ENCODE assay signal across 25 cellular contexts in the genomic region with DNA sequence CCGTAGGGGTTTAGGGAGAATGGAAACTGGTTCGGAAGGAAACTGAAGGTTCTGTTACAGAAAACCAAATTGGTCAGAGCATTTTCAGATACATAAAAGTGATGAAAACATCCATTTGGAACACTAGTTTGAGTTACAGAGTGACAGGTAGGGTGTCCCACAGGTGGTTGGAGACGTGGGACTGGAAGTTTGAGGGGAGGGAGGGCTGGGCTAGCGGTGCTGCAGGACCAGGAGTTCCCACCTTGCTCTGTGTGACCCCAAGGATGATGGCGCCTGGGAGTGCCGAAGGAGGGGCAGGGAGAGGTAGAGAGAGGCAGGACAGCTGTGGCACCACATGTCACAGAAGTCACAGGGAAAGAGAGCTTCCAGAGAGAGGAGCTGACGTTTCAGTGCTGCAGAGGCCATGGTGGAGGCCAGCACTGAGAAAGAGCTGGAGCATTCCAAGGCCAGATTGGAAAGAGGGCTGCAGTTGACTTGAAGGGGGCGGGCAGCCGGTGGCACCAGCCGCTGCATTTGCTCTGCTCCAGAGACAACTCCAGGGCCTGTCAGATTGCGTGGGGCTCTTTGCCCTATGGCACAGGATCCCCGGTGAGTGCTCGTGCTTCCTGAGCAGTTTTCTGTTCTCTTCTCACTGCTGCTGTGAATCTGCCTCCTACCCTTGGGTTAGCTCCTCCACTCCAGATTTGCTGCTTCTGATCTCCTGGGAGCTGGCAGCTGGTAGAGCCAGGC. TPM values are rescaled to one million over a fixed set of nuclear protein-coding genes. Genes with fewer than 3 reads are reported as not detected.
DNase-seq lines count a peak whose midpoint lies in the region; ATAC-seq and TF ChIP-seq lines count a peak whose summit lies in the region.
"Had no signal": no experiment of that assay in that cellular context is flagged by ENCODE, and none has a peak within 500 bp of the region (broad histone marks: within the 10 kb centered on the region; RNA-seq: fewer than 3 reads in every experiment).

No MANE protein-coding gene starts in this region.

- H3K27me3 ChIP-seq in ascending aorta = no peaks in the 10 kb centered on the region
- H3K27me3 ChIP-seq: colonic mucosa, spleen, upper lobe of left lung had no signal

- no peak overlapping the region for H3K4me3 ChIP-seq in ascending aorta
- H3K4me3 ChIP-seq: A549, colonic mucosa, spleen, upper lobe of left lung had no signal

- peaks cover 6% of the 10 kb centered on the region for H3K27me3 Mint-ChIP-seq in nephron progenitor cell (ENCODE audit: low read depth, poor library complexity)
- H3K27me3 Mint-ChIP-seq: B cell, memory B cell, naive B cell had no signal

- H3K36me3 ChIP-seq in ascending aorta = no peaks in the 10 kb centered on the region
- H3K36me3 ChIP-seq: colonic mucosa, upper lobe of left lung had no signal

- peak; percentile 50 for DNase-seq in Right ventricle myocardium inferior (ENCODE audit: missing footprints)
- no peak for DNase-seq in left ventricle myocardium superior
- no peak for DNase-seq in RWPE1 (ENCODE audit: low spot score)
- no peak for DNase-seq in nephron progenitor cell
- no peak for DNase-seq in stimulated activated effector memory CD8-positive, alpha-beta T cell treated with anti-CD3 and anti-CD28 coated beads, Interleukin-12 subunit alpha, Interleukin-12 subunit beta, amount 100 ng/mL, for 72 hours (ENCODE audit: low spot score in 2 of 2)
- DNase-seq in GM10266 (ENCODE audit: extremely low spot score) = no peak
- DNase-seq in ascending aorta (ENCODE audit: low spot score in 2 of 2) = no peak
- DNase-seq: activated CD4-positive, alpha-beta T cell treated with anti-CD3 and anti-CD28 coated beads, Interleukin-2, amount 50 U/mL, for 4 hours; activated effector memory CD4-positive, alpha-beta T cell treated with anti-CD3 and anti-CD28 coated beads, Interleukin-2, amount 50 U/mL, for 16 hours; activated T-cell treated with anti-CD3 and anti-CD28 coated beads for 4 hours; colonic mucosa; HCEC 1CT; kidney glomerular epithelial cell; naive B cell; NCI-H2107; NCI-H510A; stimulated activated CD4-positive, alpha-beta T cell treated with anti-CD3 and anti-CD28 coated beads, Interleukin-4, amount 100 ng/mL, for 24 hours; stimulated activated naive CD8-positive, alpha-beta T cell treated with anti-CD3 and anti-CD28 coated beads, Interleukin-15, Interleukin-2, amounts not matched to agents 100 U/mL and 50 U/mL, for 24 hours; T-helper 9 cell; upper lobe of left lung had no signal

- CTCF ChIA-PET in RWPE1 (lab: Yijun Ruan, JAX) = interaction anchor here (0.7 kb wide), 1 partner anchor 653 kb away, joined by 4 read pairs; no protein-coding TSS in a partner anchor

- peaks cover 5 to 48% of the 10 kb centered on the region in 2 donors for H3K4me1 ChIP-seq in ascending aorta
- H3K4me1 ChIP-seq: colonic mucosa had no signal

- intact Hi-C loops in Right ventricle myocardium inferior (cut with DNase I) = loop anchor here (5.0 kb wide), 1 partner anchor 59 kb away; no protein-coding TSS in a partner anchor
- intact Hi-C loops in left ventricle myocardium superior (cut with micrococcal nuclease) = no loop called here
- intact Hi-C loops in ascending aorta (cut with DNase I) = no loop called here

- H3K4me1 Mint-ChIP-seq in nephron progenitor cell = peaks cover 32% of the 10 kb centered on the region
- peaks cover 26% of the 10 kb centered on the region for H3K4me1 Mint-ChIP-seq in stimulated activated effector memory CD8-positive, alpha-beta T cell treated with anti-CD3 and anti-CD28 coated beads, Interleukin-12 subunit alpha, Interleukin-12 subunit beta, amount 100 ng/mL, for 72 hours
- H3K4me1 Mint-ChIP-seq: B cell, memory B cell had no signal

- POLR2A ChIA-PET in RWPE1 (lab: Yijun Ruan, JAX; ENCODE audit: low non-redundant PET) = no interaction called here

- H3K27ac ChIP-seq in RWPE1 = peak overlapping the region; percentile 81
- no peak overlapping the region for H3K27ac ChIP-seq in ascending aorta
- H3K27ac ChIP-seq: colonic mucosa, spleen, upper lobe of left lung had no signal

- peak overlapping the region; percentile 62 for H3K27ac Mint-ChIP-seq in nephron progenitor cell
- H3K27ac Mint-ChIP-seq in stimulated activated effector memory CD8-positive, alpha-beta T cell treated with anti-CD3 and anti-CD28 coated beads, Interleukin-12 subunit alpha, Interleukin-12 subunit beta, amount 100 ng/mL, for 72 hours = peak overlapping the region; percentile 76
- H3K27ac Mint-ChIP-seq: memory B cell had no signal

- ATAC-seq in Right ventricle myocardium inferior = no peak
- ATAC-seq in left ventricle myocardium superior = no peak
- ATAC-seq in stimulated activated effector memory CD8-positive, alpha-beta T cell treated with anti-CD3 and anti-CD28 coated beads, Interleukin-12 subunit alpha, Interleukin-12 subunit beta, amount 100 ng/mL, for 72 hours = no peak
- no peak for ATAC-seq in GM19324 (IDR thresholded peaks at IDR 0.05; ENCODE audit: low FRiP score, unreplicated experiment)
- ATAC-seq: A549; stimulated activated naive CD8-positive, alpha-beta T cell treated with anti-CD3 and anti-CD28 coated beads, Interleukin-15, Interleukin-2, amounts not matched to agents 100 U/mL and 50 U/mL, for 24 hours had no signal

- H3K9me3 ChIP-seq in ascending aorta = no peaks in the 10 kb centered on the region
- H3K9me3 ChIP-seq: A549, colonic mucosa, spleen, upper lobe of left lung had no signal

- no peak overlapping the region for H3K4me3 Mint-ChIP-seq in nephron progenitor cell
- H3K4me3 Mint-ChIP-seq in stimulated activated effector memory CD8-positive, alpha-beta T cell treated with anti-CD3 and anti-CD28 coated beads, Interleukin-12 subunit alpha, Interleukin-12 subunit beta, amount 100 ng/mL, for 72 hours = no peak overlapping the region
- H3K4me3 Mint-ChIP-seq: B cell, memory B cell, naive B cell had no signal

- peaks cover under 1% of the 10 kb centered on the region for H3K36me3 Mint-ChIP-seq in nephron progenitor cell (ENCODE audit: low read depth)
- H3K36me3 Mint-ChIP-seq in stimulated activated effector memory CD8-positive, alpha-beta T cell treated with anti-CD3 and anti-CD28 coated beads, Interleukin-12 subunit alpha, Interleukin-12 subunit beta, amount 100 ng/mL, for 72 hours = peaks cover 7% of the 10 kb centered on the region

- peaks cover under 1% of the 10 kb centered on the region for H3K9me3 Mint-ChIP-seq in nephron progenitor cell
- no peaks in the 10 kb centered on the region for H3K9me3 Mint-ChIP-seq in stimulated activated effector memory CD8-positive, alpha-beta T cell treated with anti-CD3 and anti-CD28 coated beads, Interleukin-12 subunit alpha, Interleukin-12 subunit beta, amount 100 ng/mL, for 72 hours
- H3K9me3 Mint-ChIP-seq: memory B cell, naive B cell had no signal

- TF ChIP-seq CTCF in RWPE1 (conservative IDR thresholded peaks at IDR 0.05; ENCODE audit: low read depth) = no peak
- no peak for TF ChIP-seq CTCF in nephron progenitor cell (IDR thresholded peaks at IDR 0.05)
- TF ChIP-seq CTCF in GM10266 (IDR thresholded peaks at IDR 0.05; ENCODE audit: control insufficient read depth, insufficient read depth, low read depth, missing control alignments) = no peak
- no peak for TF ChIP-seq CTCF in ascending aorta (IDR thresholded peaks at IDR 0.05)

RNA-seq across cellular contexts. Expression of a gene that starts 56.2 kb away (rescaled TPM):
- 48.5 TPM for total RNA-seq in Right ventricle myocardium inferior
- total RNA-seq in left ventricle myocardium superior = 45.7 TPM
- total RNA-seq in ascending aorta = 185 TPM
